26 cellular contexts compared by ENCODE assay signal in the genomic region with DNA sequence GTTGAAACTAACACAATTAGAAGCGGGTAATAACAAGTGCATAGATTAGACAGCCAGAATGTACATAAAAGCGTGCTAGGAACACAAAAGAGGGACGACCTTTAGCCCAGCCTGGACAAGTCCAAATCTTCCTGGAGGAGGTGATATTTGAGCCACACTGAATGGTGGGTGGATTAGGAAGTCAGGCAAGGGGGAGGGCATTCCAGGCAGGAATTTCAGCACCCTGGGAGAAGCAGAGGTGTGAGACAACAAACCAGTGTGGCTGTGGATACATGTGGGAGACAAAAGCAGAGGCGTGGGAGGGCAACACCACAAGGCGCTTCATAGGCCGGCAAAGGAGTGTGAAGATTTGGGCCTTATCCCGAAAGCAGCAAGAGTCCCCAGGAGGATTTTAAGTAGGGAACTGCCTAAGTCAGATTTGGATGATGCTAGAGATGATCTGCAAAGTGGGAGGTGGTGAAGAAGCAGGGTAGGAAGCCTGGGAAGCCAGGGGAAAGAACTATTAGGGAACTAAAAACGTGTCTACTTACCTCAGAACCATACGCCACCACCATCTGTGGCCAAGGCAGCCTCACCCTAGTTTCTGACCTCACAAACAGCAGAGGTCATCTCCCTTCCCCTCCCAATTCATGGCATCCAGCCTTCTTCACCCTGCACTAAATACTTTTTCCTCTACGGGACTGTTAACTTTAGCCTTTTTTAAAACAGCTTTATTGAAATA.
DNase-seq lines count a peak whose midpoint lies in the region; ATAC-seq and TF ChIP-seq lines count a peak whose summit lies in the region.
"Had no signal": no experiment of that assay in that cellular context is flagged by ENCODE, and none has a peak within 500 bp of the region (broad histone marks: within the 10 kb centered on the region; RNA-seq: fewer than 3 reads in every experiment).

No MANE protein-coding gene starts in this region.

- H3K23ac ChIP-seq in trophoblast cell (ENCODE audit: low read length), result peak overlapping the region; percentile 92

- H3K9ac ChIP-seq in colonic mucosa (ENCODE audit: low read depth in 2 of 2, low read length in 2 of 2), result no peak overlapping the region
- no peak overlapping the region for H3K9ac ChIP-seq in trophoblast cell (ENCODE audit: low read length)

- no peaks in the 10 kb centered on the region for H3K79me2 ChIP-seq in trophoblast cell (ENCODE audit: control insufficient read depth, insufficient read depth, low read length, poor library complexity)

- no peak overlapping the region for H4K91ac ChIP-seq in trophoblast cell (ENCODE audit: low read depth, low read length)

- DNase-seq in NCI-H82 (lab: John Stamatoyannopoulos, UW) (peak; percentile 57), NCI-H82 treated with DMSO at 0.1 percent for 48 hours (lab: John Stamatoyannopoulos, UW; ENCODE audit: unreplicated experiment) (no peak), colonic mucosa (peak; percentile 57), left colon (peak in 1 of 2 donors; percentile 35), trophoblast cell (no peak), caudate nucleus (lab: John Stamatoyannopoulos, UW) (no peak), BE2C (no peak)
- DNase-seq: activated CD4-positive, alpha-beta memory T cell treated with anti-CD3 and anti-CD28 coated beads for 36 hours; activated CD4-positive, CD25-positive, alpha-beta regulatory T cell; activated gamma-delta T cell; AML-193; DMS79 treated with DMSO at 0.1 percent for 48 hours; immature natural killer cell; MM.1S; NCI-H1436; NCI-H2107; nucleus accumbens; spleen; stimulated activated CD4-positive, alpha-beta T cell treated with anti-CD3 and anti-CD28 coated beads, Interleukin-4, amount 100 ng/mL, for 24 hours; stimulated activated naive CD8-positive, alpha-beta T cell treated with anti-CD3 and anti-CD28 coated beads, Interleukin-15, Interleukin-2, amounts not matched to agents 100 U/mL and 50 U/mL, for 24 hours; thyroid gland had no signal

- H3K14ac ChIP-seq in trophoblast cell (ENCODE audit: low read length), result no peak overlapping the region

- H3K36me3 ChIP-seq in colonic mucosa (no peaks in the 10 kb centered on the region), trophoblast cell (ENCODE audit: control insufficient read depth in 1 of 2, insufficient read depth in 2 of 2, low read length in 2 of 2) (no peaks in the 10 kb centered on the region), BE2C (no peaks in the 10 kb centered on the region)
- H3K36me3 ChIP-seq: spleen, thyroid gland had no signal

- H3K4me3 ChIP-seq in colonic mucosa, result no peak overlapping the region
- H3K4me3 ChIP-seq in trophoblast cell (ENCODE audit: low read depth, low read length), result no peak overlapping the region
- no peak overlapping the region for H3K4me3 ChIP-seq in BE2C (ENCODE audit: low read depth, low read length)
- H3K4me3 ChIP-seq: coronary artery, lung, spleen, thyroid gland had no signal

- H3K79me1 ChIP-seq in trophoblast cell (ENCODE audit: low read length), result no peaks in the 10 kb centered on the region

- H2BK120ac ChIP-seq in trophoblast cell (ENCODE audit: insufficient read depth, low read length, poor library complexity), result no peak overlapping the region

- intact Hi-C loops in colonic mucosa (cut with DNase I) (loop anchor here (10.0 kb wide), 1 partner anchor 165 kb away; no protein-coding TSS in a partner anchor), left colon (cut with DNase I, micrococcal nuclease) (no loop called here)

- H3K4me1 ChIP-seq in colonic mucosa (peaks cover 3% of the 10 kb centered on the region), trophoblast cell (ENCODE audit: control insufficient read depth in 1 of 2, insufficient read depth in 2 of 2, low read length in 2 of 2) (peaks cover 0 to 2% of the 10 kb centered on the region in 2 experiments), BE2C (no peaks in the 10 kb centered on the region)

- WGBS in trophoblast cell (ENCODE audit: extremely low coverage, insufficient coverage, insufficient read length), result no CpG with 5 or more reads among the region's 10 CpGs

- no peak overlapping the region for H3K4me2 ChIP-seq in trophoblast cell (ENCODE audit: low read length)

- no peaks in the 10 kb centered on the region for H3K9me3 ChIP-seq in colonic mucosa
- H3K9me3 ChIP-seq in trophoblast cell (ENCODE audit: insufficient read depth, low read depth, low read length), result no peaks in the 10 kb centered on the region
- no peaks in the 10 kb centered on the region for H3K9me3 ChIP-seq in BE2C
- H3K9me3 ChIP-seq: thyroid gland had no signal

- H4K12ac ChIP-seq in trophoblast cell (ENCODE audit: low read depth, low read length), result no peak overlapping the region

- no peak overlapping the region for H3K27ac ChIP-seq in colonic mucosa
- no peak overlapping the region for H3K27ac ChIP-seq in trophoblast cell (ENCODE audit: low read depth, low read length)
- no peak overlapping the region for H3K27ac ChIP-seq in caudate nucleus (ENCODE audit: low read depth, low read length)
- H3K27ac ChIP-seq: 22Rv1, coronary artery, HL-60, spleen, thyroid gland had no signal

- H2AK5ac ChIP-seq in trophoblast cell (ENCODE audit: low read length), result no peak overlapping the region

- TF ChIP-seq CTCF in colonic mucosa (IDR thresholded peaks at IDR 0.05) (no peak), BE2C (IDR thresholded peaks at IDR 0.05; ENCODE audit: low read depth, low read length) (no peak)

- H3K18ac ChIP-seq in trophoblast cell (ENCODE audit: low read length), result no peak overlapping the region

- no peak overlapping the region for H2AFZ ChIP-seq in trophoblast cell (ENCODE audit: insufficient read depth, low read length, poor library complexity)

- H4K8ac ChIP-seq in trophoblast cell (ENCODE audit: low read depth, low read length), result no peak overlapping the region

- H3K4ac ChIP-seq in trophoblast cell (ENCODE audit: low read depth, low read length), result no peak overlapping the region

- ATAC-seq in left colon (peak; percentile 74), HG02610 (IDR thresholded peaks at IDR 0.05; ENCODE audit: unreplicated experiment) (no peak)
- ATAC-seq: stimulated activated naive CD8-positive, alpha-beta T cell treated with anti-CD3 and anti-CD28 coated beads, Interleukin-15, Interleukin-2, amounts not matched to agents 100 U/mL and 50 U/mL, for 24 hours had no signal

- no peak overlapping the region for H2BK12ac ChIP-seq in trophoblast cell (ENCODE audit: low read length)

- no peaks in the 10 kb centered on the region for H3K27me3 ChIP-seq in colonic mucosa
- no peaks in the 10 kb centered on the region for H3K27me3 ChIP-seq in trophoblast cell (ENCODE audit: insufficient read depth, low read length)
- H3K27me3 ChIP-seq in BE2C, result no peaks in the 10 kb centered on the region
- H3K27me3 ChIP-seq: spleen, thyroid gland had no signal

- no peak overlapping the region for H2BK5ac ChIP-seq in trophoblast cell (ENCODE audit: low read depth, low read length, poor library complexity)

Comparison
In these comparisons a context has a peak if more than half of its experiments do, and no peak if none do; other contexts are left out.
1. DNase-seq: peak in NCI-H82 (single experiment) and colonic mucosa (single experiment); none in NCI-H82 treated with DMSO at 0.1 percent for 48 hours (single experiment), trophoblast cell (0 of 2), caudate nucleus (0 of 61) and BE2C (single experiment).